ENCODE assay signal across 1 cellular context in genomic region chr2:58644992-58645391, GRCh38.
TF ChIP-seq lines count a peak whose summit lies in the region.

No MANE protein-coding gene starts in this region.

TF ChIP-seq in H1, 55 proteins besides CTCF, POLR2A, EP300 and RAD21:
- TF ChIP-seq BCL11A (IDR thresholded peaks at IDR 0.05; ENCODE audit: low read depth in 2 of 2, low read length in 2 of 2) (no peak), JUN (IDR thresholded peaks at IDR 0.05; ENCODE audit: low read depth, low read length) (no peak), CHD2 (IDR thresholded peaks at IDR 0.05; ENCODE audit: low read length) (no peak), PHF8 (conservative IDR thresholded peaks at IDR 0.05; ENCODE audit: low read depth, low read length) (no peak), RBBP5 (IDR thresholded peaks at IDR 0.05; ENCODE audit: borderline replicate concordance, low read depth, low read length) (no peak), HDAC6 (IDR thresholded peaks at IDR 0.05; ENCODE audit: low read depth, low read length) (no peak), SUZ12 (IDR thresholded peaks at IDR 0.05; ENCODE audit: low read length) (no peak), NRF1 (IDR thresholded peaks at IDR 0.05; ENCODE audit: low read depth, low read length) (no peak), ATF3 (IDR thresholded peaks at IDR 0.05; ENCODE audit: insufficient read depth, low read depth, low read length) (no peak)
